In the genomic region with DNA sequence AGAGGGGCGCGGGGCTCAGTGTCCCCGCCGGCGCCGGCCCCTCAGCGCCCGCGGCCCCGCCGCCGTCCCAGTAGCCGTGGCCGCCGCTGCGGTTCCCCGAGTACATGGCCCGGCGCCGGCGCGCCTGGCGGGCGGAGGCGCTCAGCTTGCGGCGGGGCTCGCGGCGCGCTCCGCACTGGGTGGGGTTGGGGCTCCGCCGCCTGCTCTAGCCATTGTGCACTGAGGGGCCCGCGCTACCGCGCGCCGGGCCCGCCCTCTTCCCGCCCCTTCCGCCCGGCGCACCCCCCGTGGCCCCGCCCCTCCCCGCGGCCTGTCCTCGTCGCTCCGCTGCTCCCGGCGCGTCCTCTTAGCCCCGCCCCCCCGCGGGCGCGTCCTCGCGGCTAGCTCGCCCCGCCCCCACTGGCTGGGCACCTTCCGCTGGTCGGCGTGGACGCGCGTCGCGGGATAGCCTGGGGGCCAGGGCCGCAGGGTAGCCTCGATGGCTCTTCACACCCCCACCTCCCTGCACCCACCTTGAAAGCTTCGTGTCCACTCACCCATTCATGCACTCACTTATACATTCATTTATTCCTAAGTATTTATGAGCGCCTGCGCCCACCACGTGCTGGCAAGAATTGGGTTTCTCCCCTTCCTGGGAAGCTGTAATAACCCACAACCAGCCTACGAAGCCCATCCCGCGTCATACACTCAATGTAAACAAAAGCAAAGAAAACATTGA, we compare ENCODE assay signal across 8 cellular contexts. TPM values are rescaled to one million over a fixed set of nuclear protein-coding genes. Genes with fewer than 3 reads are reported as not detected.
A peak's percentile ranks its signal among the peaks of the same experiment; 100 is the strongest.
DNase-seq lines count a peak whose midpoint lies in the region; ATAC-seq, FAIRE-seq and TF ChIP-seq lines count a peak whose summit lies in the region.

A gene with protein sequence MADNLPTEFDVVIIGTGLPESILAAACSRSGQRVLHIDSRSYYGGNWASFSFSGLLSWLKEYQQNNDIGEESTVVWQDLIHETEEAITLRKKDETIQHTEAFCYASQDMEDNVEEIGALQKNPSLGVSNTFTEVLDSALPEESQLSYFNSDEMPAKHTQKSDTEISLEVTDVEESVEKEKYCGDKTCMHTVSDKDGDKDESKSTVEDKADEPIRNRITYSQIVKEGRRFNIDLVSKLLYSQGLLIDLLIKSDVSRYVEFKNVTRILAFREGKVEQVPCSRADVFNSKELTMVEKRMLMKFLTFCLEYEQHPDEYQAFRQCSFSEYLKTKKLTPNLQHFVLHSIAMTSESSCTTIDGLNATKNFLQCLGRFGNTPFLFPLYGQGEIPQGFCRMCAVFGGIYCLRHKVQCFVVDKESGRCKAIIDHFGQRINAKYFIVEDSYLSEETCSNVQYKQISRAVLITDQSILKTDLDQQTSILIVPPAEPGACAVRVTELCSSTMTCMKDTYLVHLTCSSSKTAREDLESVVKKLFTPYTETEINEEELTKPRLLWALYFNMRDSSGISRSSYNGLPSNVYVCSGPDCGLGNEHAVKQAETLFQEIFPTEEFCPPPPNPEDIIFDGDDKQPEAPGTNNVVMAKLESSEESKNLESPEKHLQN (minus strand): TSS at position 221 of the 718 bp plus-strand sequence. CDS start 4,603 bp downstream, outside the sequence.
A gene with protein sequence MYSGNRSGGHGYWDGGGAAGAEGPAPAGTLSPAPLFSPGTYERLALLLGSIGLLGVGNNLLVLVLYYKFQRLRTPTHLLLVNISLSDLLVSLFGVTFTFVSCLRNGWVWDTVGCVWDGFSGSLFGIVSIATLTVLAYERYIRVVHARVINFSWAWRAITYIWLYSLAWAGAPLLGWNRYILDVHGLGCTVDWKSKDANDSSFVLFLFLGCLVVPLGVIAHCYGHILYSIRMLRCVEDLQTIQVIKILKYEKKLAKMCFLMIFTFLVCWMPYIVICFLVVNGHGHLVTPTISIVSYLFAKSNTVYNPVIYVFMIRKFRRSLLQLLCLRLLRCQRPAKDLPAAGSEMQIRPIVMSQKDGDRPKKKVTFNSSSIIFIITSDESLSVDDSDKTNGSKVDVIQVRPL (minus strand): TSS at position 221 of the 718 bp plus-strand sequence. CDS start 115 bp downstream, at position 106.

- H3K4me3 ChIP-seq in astrocyte (ENCODE audit: insufficient read depth, low read depth, low read length): peak within 1 kb of the TSS; percentile 96
- peak within 1 kb of the TSS; percentile 86 to 96 for H3K4me3 ChIP-seq in aorta (ENCODE audit: low read length in 2 of 2)

- H2AFZ ChIP-seq in astrocyte (ENCODE audit: low read depth, low read length): peak within 1 kb of the TSS; percentile 95

- DNase-seq in NCI-H187 treated with DMSO at 0.1 percent for 48 hours (lab: John Stamatoyannopoulos, UW) (peak; percentile 15), astrocyte (ENCODE audit: low read depth) (peak; percentile 67), hepatic stellate cell (ENCODE audit: low spot score) (peak; percentile 88), retina (peak; percentile 81), aorta (peak; percentile 96 to 98)
- DNase-seq in T-helper 2 cell treated with Interferon-gamma antibody and Interleukin-4, amounts not matched to agents 5 μg/mL and 100 μg/mL, for 36 hours (ENCODE audit: low spot score): peak; percentile 92

- peak; percentile 89 for ATAC-seq in GM18502 (IDR thresholded peaks at IDR 0.05; ENCODE audit: poor library complexity, unreplicated experiment)
- ATAC-seq in HG02885 (IDR thresholded peaks at IDR 0.05; ENCODE audit: poor library complexity, unreplicated experiment): peak; percentile 89
- peak; percentile 99 for ATAC-seq in aorta (ENCODE audit: low FRiP score)

- no peak for FAIRE-seq in astrocyte (lab: Jason Lieb, UNC)

- H3K27ac ChIP-seq in astrocyte (ENCODE audit: low read depth, low read length) (peak within 1 kb of the TSS; percentile 66), aorta (ENCODE audit: low read depth in 1 of 2, low read length in 2 of 2) (peak within 1 kb of the TSS in 1 of 2 donors; percentile 53)

- H3K9me3 Mint-ChIP-seq in T-helper 2 cell treated with Interferon-gamma antibody and Interleukin-4, amounts not matched to agents 5 μg/mL and 100 μg/mL, for 36 hours: peaks cover 9% of the 10 kb centered on the region
- H3K9me3 Mint-ChIP-seq in astrocyte (ENCODE audit: unreplicated experiment): peaks cover 2% of the 10 kb centered on the region

- no peak for TF ChIP-seq CTCF in astrocyte (IDR thresholded peaks at IDR 0.05; ENCODE audit: insufficient read depth, low read depth, low read length)

- peaks cover 18% of the 10 kb centered on the region for H4K20me1 ChIP-seq in astrocyte (ENCODE audit: insufficient read depth, low read length)

- peaks cover 16% of the 10 kb centered on the region for H3K4me1 ChIP-seq in astrocyte (ENCODE audit: insufficient read depth, low read length)
- no peaks in the 10 kb centered on the region for H3K4me1 ChIP-seq in aorta (ENCODE audit: control insufficient read depth in 1 of 2, insufficient read depth in 2 of 2, low read length in 2 of 2)

- H3K36me3 ChIP-seq in astrocyte (ENCODE audit: insufficient read depth, low read length): peaks cover 2% of the 10 kb centered on the region
- no peaks in the 10 kb centered on the region for H3K36me3 ChIP-seq in aorta (ENCODE audit: control insufficient read depth in 1 of 2, insufficient read depth in 2 of 2, low read length in 1 of 2)

- peak within 1 kb of the TSS; percentile 94 for H3K4me2 ChIP-seq in astrocyte (ENCODE audit: low read length)

- H3K27ac Mint-ChIP-seq in T-helper 2 cell treated with Interferon-gamma antibody and Interleukin-4, amounts not matched to agents 5 μg/mL and 100 μg/mL, for 36 hours: peak within 1 kb of the TSS; percentile 93
- H3K27ac Mint-ChIP-seq in astrocyte (ENCODE audit: unreplicated experiment): peak within 1 kb of the TSS; percentile 77

- H3K27me3 ChIP-seq in astrocyte (ENCODE audit: insufficient read depth, low read length) (no peaks in the 10 kb centered on the region), aorta (ENCODE audit: control insufficient read depth in 1 of 2, insufficient read depth in 2 of 2, low read length in 1 of 2) (no peaks in the 10 kb centered on the region)

- peaks cover 8% of the 10 kb centered on the region for H3K36me3 Mint-ChIP-seq in T-helper 2 cell treated with Interferon-gamma antibody and Interleukin-4, amounts not matched to agents 5 μg/mL and 100 μg/mL, for 36 hours (ENCODE audit: low read depth)
- H3K36me3 Mint-ChIP-seq in astrocyte (ENCODE audit: low read depth, unreplicated experiment): no peaks in the 10 kb centered on the region

- intact Hi-C loops in aorta (cut with DNase I): loop anchor here in 1 of 2 donors (5.0 kb wide), 1 partner anchor 107 kb away; no protein-coding TSS in a partner anchor

- H3K4me1 Mint-ChIP-seq in T-helper 2 cell treated with Interferon-gamma antibody and Interleukin-4, amounts not matched to agents 5 μg/mL and 100 μg/mL, for 36 hours (ENCODE audit: low read depth): peaks cover 31% of the 10 kb centered on the region
- peaks cover 34% of the 10 kb centered on the region for H3K4me1 Mint-ChIP-seq in astrocyte (ENCODE audit: low read depth, unreplicated experiment)

- H3K9me3 ChIP-seq in astrocyte (ENCODE audit: insufficient read depth, low read depth, low read length) (no peaks in the 10 kb centered on the region), aorta (ENCODE audit: control insufficient read depth, low read length) (no peaks in the 10 kb centered on the region)

- 5 to 13% methylated on average over 28 to 81 of the region's 81 CpGs for WGBS in aorta, 2 donors

- H3K9ac ChIP-seq in astrocyte (ENCODE audit: low read length): peak within 1 kb of the TSS; percentile 91

- H3K79me2 ChIP-seq in astrocyte (ENCODE audit: insufficient read depth, low read length): peaks cover 40% of the 10 kb centered on the region

- H3K4me3 Mint-ChIP-seq in T-helper 2 cell treated with Interferon-gamma antibody and Interleukin-4, amounts not matched to agents 5 μg/mL and 100 μg/mL, for 36 hours: peak within 1 kb of the TSS; percentile 76
- peak within 1 kb of the TSS; percentile 93 for H3K4me3 Mint-ChIP-seq in astrocyte (ENCODE audit: unreplicated experiment)

- no peaks in the 10 kb centered on the region for H3K27me3 Mint-ChIP-seq in T-helper 2 cell treated with Interferon-gamma antibody and Interleukin-4, amounts not matched to agents 5 μg/mL and 100 μg/mL, for 36 hours (ENCODE audit: low read depth)
- H3K27me3 Mint-ChIP-seq in astrocyte (ENCODE audit: low read depth, unreplicated experiment): no peaks in the 10 kb centered on the region

RNA-seq across cellular contexts. Expression of the first gene that starts in this region (rescaled TPM):
- total RNA-seq in astrocyte (16.6 and 22.6 TPM in 2 replicates), aorta (10 to 100 TPM in 1 of 2 donors, 1 to 10 TPM in 1; 9.9 to 13.3 TPM)
- polyA plus RNA-seq in aorta: 1 to 10 TPM; 2.6 to 3.1 TPM

RNA-seq across cellular contexts. Expression of the second gene that starts in this region (rescaled TPM):
- total RNA-seq in astrocyte (12.0 and 16.9 TPM in 2 replicates), aorta (1 to 10 TPM; 5.8 to 6.5 TPM)
- polyA plus RNA-seq in aorta: 10 to 100 TPM in 1 of 2 donors, 1 to 10 TPM in 1; 5.3 to 18.2 TPM

Comparison
In these comparisons a context has a peak if more than half of its experiments do, and no peak if none do; other contexts are left out.
1. DNase-seq: peak in every context shown above with its lines; median percentile 97 in aorta; 92 in T-helper 2 cell treated with Interferon-gamma antibody and Interleukin-4, amounts not matched to agents 5 μg/mL and 100 μg/mL, for 36 hours; 88 in hepatic stellate cell; 81 in retina; 67 in astrocyte; 15 in NCI-H187 treated with DMSO at 0.1 percent for 48 hours.